7 cellular contexts compared by ENCODE assay signal in genomic region chr10:33239257-33239656, GRCh38.
"Had no signal": no experiment of that assay in that cellular context is flagged by ENCODE, and none has a peak within 500 bp of the region (broad histone marks: within the 10 kb centered on the region; RNA-seq: fewer than 3 reads in every experiment).

No MANE protein-coding gene starts in this region.

- H3K4me1 ChIP-seq: pancreas had no signal

- DNase-seq: esophagus squamous epithelium, glutamatergic neuron, pancreas, retina, small intestine, tibial artery had no signal

- H3K27ac ChIP-seq: esophagus squamous epithelium, pancreas, tibial artery had no signal

- H3K36me3 ChIP-seq: esophagus squamous epithelium, pancreas, tibial artery had no signal

- H3K9me3 ChIP-seq: esophagus squamous epithelium, pancreas, tibial artery had no signal

- H3K27me3 ChIP-seq: esophagus squamous epithelium, pancreas, tibial artery had no signal

- H3K4me3 ChIP-seq: esophagus squamous epithelium, pancreas, tibial artery had no signal

- ATAC-seq: activated CD4-positive, CD25-positive, alpha-beta regulatory T cell treated with anti-CD3 and anti-CD28 coated beads, Interleukin-2, amount 50 U/mL, for 24 hours had no signal
